In genomic region chr17:35063514-35064223, GRCh38 we compare ENCODE assay signal across 8 cellular contexts. TPM values are rescaled to one million over a fixed set of nuclear protein-coding genes. Genes with fewer than 3 reads are reported as not detected.
A peak's percentile ranks its signal among the peaks of the same experiment; 100 is the strongest.
DNase-seq lines count a peak whose midpoint lies in the region; ATAC-seq and TF ChIP-seq lines count a peak whose summit lies in the region.

TSS of gene RFFL (minus strand) at chr17:35063707. CDS start at chr17:35026553, 37,154 bp downstream.

- peaks cover 4% of the 10 kb centered on the region for H3K9me3 Mint-ChIP-seq in activated CD8-positive, alpha-beta memory T cell treated with anti-CD3 and anti-CD28 coated beads, Interleukin-2, amount 10 ng/mL, durations not matched to agents 7 days and 5 days (ENCODE audit: low read depth)
- no peaks in the 10 kb centered on the region for H3K9me3 Mint-ChIP-seq in endothelial cell (ENCODE audit: unreplicated experiment)
- no peaks in the 10 kb centered on the region for H3K9me3 Mint-ChIP-seq in mesothelial cell of epicardium

- H3K27ac ChIP-seq in C4-2B, result peak within 1 kb of the TSS; percentile 79

- peak; percentile 99 for DNase-seq in NOMO-1 treated with DMSO at 0.1 percent for 48 hours (lab: John Stamatoyannopoulos, UW; ENCODE audit: unreplicated experiment)
- peak; percentile 96 for DNase-seq in activated CD8-positive, alpha-beta memory T cell treated with anti-CD3 and anti-CD28 coated beads, Interleukin-2, amount 10 ng/mL, durations not matched to agents 7 days and 5 days
- DNase-seq in endothelial cell (ENCODE audit: low spot score), result peak; percentile 66
- DNase-seq in mesothelial cell of epicardium (ENCODE audit: low spot score in 2 of 2, unreplicated experiment in 2 of 2), result peak; percentile 34 to 69
- DNase-seq in stimulated activated CD8-positive, alpha-beta memory T cell treated with anti-CD3 and anti-CD28 coated beads, Interleukin-15, amount 100 ng/mL, for 48 hours (ENCODE audit: low read depth in 2 of 2), result peak; percentile 80 to 85

- peak within 1 kb of the TSS; percentile 91 for H3K27ac Mint-ChIP-seq in activated CD8-positive, alpha-beta memory T cell treated with anti-CD3 and anti-CD28 coated beads, Interleukin-2, amount 10 ng/mL, durations not matched to agents 7 days and 5 days
- H3K27ac Mint-ChIP-seq in endothelial cell (ENCODE audit: unreplicated experiment), result peak within 1 kb of the TSS; percentile 95
- peak within 1 kb of the TSS; percentile 98 for H3K27ac Mint-ChIP-seq in mesothelial cell of epicardium

- TF ChIP-seq CTCF in C4-2B (conservative IDR thresholded peaks at IDR 0.05), result peak; percentile 40
- TF ChIP-seq CTCF in endothelial cell (IDR thresholded peaks at IDR 0.05; ENCODE audit: unreplicated experiment), result no peak
- no peak for TF ChIP-seq CTCF in mesothelial cell of epicardium (IDR thresholded peaks at IDR 0.05; ENCODE audit: unreplicated experiment)

- H3K4me1 Mint-ChIP-seq in activated CD8-positive, alpha-beta memory T cell treated with anti-CD3 and anti-CD28 coated beads, Interleukin-2, amount 10 ng/mL, durations not matched to agents 7 days and 5 days, result peaks cover 62% of the 10 kb centered on the region
- H3K4me1 Mint-ChIP-seq in endothelial cell (ENCODE audit: unreplicated experiment), result peaks cover 10% of the 10 kb centered on the region
- peaks cover 17% of the 10 kb centered on the region for H3K4me1 Mint-ChIP-seq in mesothelial cell of epicardium

- H3K4me3 Mint-ChIP-seq in activated CD8-positive, alpha-beta memory T cell treated with anti-CD3 and anti-CD28 coated beads, Interleukin-2, amount 10 ng/mL, durations not matched to agents 7 days and 5 days, result peak within 1 kb of the TSS; percentile 54
- no peak within 1 kb of the TSS for H3K4me3 Mint-ChIP-seq in endothelial cell (ENCODE audit: unreplicated experiment)
- H3K4me3 Mint-ChIP-seq in mesothelial cell of epicardium, result peak within 1 kb of the TSS; percentile 25

- ATAC-seq in GM19328 (IDR thresholded peaks at IDR 0.05; ENCODE audit: unreplicated experiment), result peak; percentile 89
- ATAC-seq in HG03520 (IDR thresholded peaks at IDR 0.05; ENCODE audit: unreplicated experiment), result peak; percentile 82
- ATAC-seq in activated CD8-positive, alpha-beta memory T cell treated with anti-CD3 and anti-CD28 coated beads, Interleukin-2, amount 10 ng/mL, durations not matched to agents 7 days and 5 days, result peak; percentile 96

- CTCF ChIA-PET in activated CD8-positive, alpha-beta memory T cell treated with anti-CD3 and anti-CD28 coated beads, Interleukin-2, amount 10 ng/mL, durations not matched to agents 7 days and 5 days (lab: Charles Lee), result interaction anchor here (0.5 to 4.8 kb wide), 22 partner anchors 10 to 99 kb away, joined by 3 to 46 read pairs (median 4); no protein-coding TSS in a partner anchor

- H3K36me3 Mint-ChIP-seq in activated CD8-positive, alpha-beta memory T cell treated with anti-CD3 and anti-CD28 coated beads, Interleukin-2, amount 10 ng/mL, durations not matched to agents 7 days and 5 days, result peaks cover 46% of the 10 kb centered on the region
- H3K36me3 Mint-ChIP-seq in endothelial cell (ENCODE audit: low read depth, unreplicated experiment), result no peaks in the 10 kb centered on the region
- H3K36me3 Mint-ChIP-seq in mesothelial cell of epicardium, result peaks cover 1% of the 10 kb centered on the region

- H3K27me3 Mint-ChIP-seq in activated CD8-positive, alpha-beta memory T cell treated with anti-CD3 and anti-CD28 coated beads, Interleukin-2, amount 10 ng/mL, durations not matched to agents 7 days and 5 days, result no peaks in the 10 kb centered on the region
- H3K27me3 Mint-ChIP-seq in endothelial cell (ENCODE audit: unreplicated experiment) (peaks cover 3% of the 10 kb centered on the region), mesothelial cell of epicardium (ENCODE audit: low read depth) (no peaks in the 10 kb centered on the region)

RNA-seq across cellular contexts. Expression of gene RFFL, which starts in this region (rescaled TPM):
- total RNA-seq in activated CD8-positive, alpha-beta memory T cell treated with anti-CD3 and anti-CD28 coated beads, Interleukin-2, amount 10 ng/mL, durations not matched to agents 7 days and 5 days, result 10 to 100 TPM; 47.7 to 52.2 TPM
- 20.6 TPM for total RNA-seq in endothelial cell (ENCODE audit: unreplicated experiment)
- 15.8 to 19.8 TPM (median 16.7 TPM) in 3 replicates for total RNA-seq in mesothelial cell of epicardium

Comparison
In these comparisons a context has a peak if more than half of its experiments do, and no peak if none do; other contexts are left out.
1. Peak in every context shown above with its lines: DNase-seq, ATAC-seq and H3K27ac ChIP-seq.